In genomic region chr22:23533328-23533762, GRCh38 we compare ENCODE assay signal across 1 cellular context.
TF ChIP-seq lines count a peak whose summit lies in the region.

No MANE protein-coding gene starts in this region.

TF ChIP-seq in K562, 482 proteins besides CTCF, POLR2A, EP300 and RAD21 (continued from another document and continues in another):
- TF ChIP-seq PCBP2 (IDR thresholded peaks at IDR 0.05; ENCODE audit: low read depth, low read length, poor library complexity, severe bottlenecking) (no peak), SOX6 (IDR thresholded peaks at IDR 0.05) (peak; percentile 32; the same call in 1 of the 2 replicates), NEUROD1 (IDR thresholded peaks at IDR 0.05; ENCODE audit: borderline replicate concordance, low read depth, low read length, partially characterized antibody) (no peak), SETDB1 (IDR thresholded peaks at IDR 0.05; ENCODE audit: low read length) (no peak), MAFG (tag; conservative IDR thresholded peaks at IDR 0.05) (no peak; the same call in 1 of the 2 replicates), ELK1 (CRISPR knock-in tag; IDR thresholded peaks at IDR 0.05) (no peak), NCOR1 (IDR thresholded peaks at IDR 0.05) (no peak), ZNF707 (CRISPR knock-in tag; conservative IDR thresholded peaks at IDR 0.05) (no peak), ZNF23 (CRISPR knock-in tag; IDR thresholded peaks at IDR 0.05) (no peak), ZNF507 (tag; conservative IDR thresholded peaks at IDR 0.05) (no peak), GABPA (tag; conservative IDR thresholded peaks at IDR 0.05; ENCODE audit: low read depth) (no peak), OTX1 (CRISPR knock-in tag; IDR thresholded peaks at IDR 0.05) (no peak), ARID1B (IDR thresholded peaks at IDR 0.05) (peak; percentile 27; the same call in 1 of the 2 replicates), SIN3B (IDR thresholded peaks at IDR 0.05; ENCODE audit: low read depth) (no peak), ZBTB8A (IDR thresholded peaks at IDR 0.05; ENCODE audit: partially characterized antibody) (no peak), ZNF143 (CRISPR knock-in tag; IDR thresholded peaks at IDR 0.05) (no peak), WHSC1 (IDR thresholded peaks at IDR 0.05; ENCODE audit: low read length) (no peak), BMI1 (IDR thresholded peaks at IDR 0.05; ENCODE audit: low read length) (no peak), KLF1 (tag; IDR thresholded peaks at IDR 0.05) (no peak), PYGO2 (tag; IDR thresholded peaks at IDR 0.05) (0 out of 2 replicates have a peak, but pooled peaks have one; percentile 9), PHF20 (IDR thresholded peaks at IDR 0.05; ENCODE audit: partially characterized antibody) (no peak), MAZ (CRISPR knock-in tag; conservative IDR thresholded peaks at IDR 0.05 in 1 of 2, IDR thresholded peaks at IDR 0.05 in 1 of 2) (no peak), ZNF57 (CRISPR knock-in tag; IDR thresholded peaks at IDR 0.05) (no peak), SREBF1 (IDR thresholded peaks at IDR 0.05; ENCODE audit: borderline replicate concordance, low read depth, low read length) (no peak), NR4A1 (CRISPR knock-in tag; IDR thresholded peaks at IDR 0.05) (no peak), NR4A1 (tag; IDR thresholded peaks at IDR 0.05) (peak; percentile 91), ELF4 (CRISPR knock-in tag; IDR thresholded peaks at IDR 0.05) (no peak), TRIM24 (IDR thresholded peaks at IDR 0.05) (no peak), ZNF253 (CRISPR knock-in tag; conservative IDR thresholded peaks at IDR 0.05) (no peak), RBM22 (IDR thresholded peaks at IDR 0.05; ENCODE audit: low read depth, low read length, poor library complexity, severe bottlenecking) (no peak), GTF2A2 (tag; IDR thresholded peaks at IDR 0.05) (no peak), SAFB (IDR thresholded peaks at IDR 0.05; ENCODE audit: borderline replicate concordance, low read depth, low read length) (no peak), EHMT2 (IDR thresholded peaks at IDR 0.05) (no peak), ZZZ3 (IDR thresholded peaks at IDR 0.05) (no peak), ZNF408 (CRISPR knock-in tag; IDR thresholded peaks at IDR 0.05; ENCODE audit: low read depth) (no peak), PPARD (CRISPR knock-in tag; IDR thresholded peaks at IDR 0.05) (no peak), ZNF561 (CRISPR knock-in tag; conservative IDR thresholded peaks at IDR 0.05) (no peak), HMG20A (CRISPR knock-in tag; conservative IDR thresholded peaks at IDR 0.05) (no peak), ZNF263 (CRISPR knock-in tag; IDR thresholded peaks at IDR 0.05; ENCODE audit: borderline replicate concordance) (peak; percentile 93), ZFX (CRISPR knock-in tag; IDR thresholded peaks at IDR 0.05) (peak; percentile 45)
- TF ChIP-seq, protein P1, sequence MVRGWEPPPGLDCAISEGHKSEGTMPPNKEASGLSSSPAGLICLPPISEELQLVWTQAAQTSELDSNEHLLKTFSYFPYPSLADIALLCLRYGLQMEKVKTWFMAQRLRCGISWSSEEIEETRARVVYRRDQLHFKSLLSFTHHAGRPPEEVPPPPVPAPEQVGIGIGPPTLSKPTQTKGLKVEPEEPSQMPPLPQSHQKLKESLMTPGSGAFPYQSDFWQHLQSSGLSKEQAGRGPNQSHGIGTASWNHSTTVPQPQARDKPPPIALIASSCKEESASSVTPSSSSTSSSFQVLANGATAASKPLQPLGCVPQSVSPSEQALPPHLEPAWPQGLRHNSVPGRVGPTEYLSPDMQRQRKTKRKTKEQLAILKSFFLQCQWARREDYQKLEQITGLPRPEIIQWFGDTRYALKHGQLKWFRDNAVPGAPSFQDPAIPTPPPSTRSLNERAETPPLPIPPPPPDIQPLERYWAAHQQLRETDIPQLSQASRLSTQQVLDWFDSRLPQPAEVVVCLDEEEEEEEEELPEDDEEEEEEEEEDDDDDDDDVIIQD (CRISPR knock-in tag; IDR thresholded peaks at IDR 0.05): no peak
- TF ChIP-seq, protein P2, sequence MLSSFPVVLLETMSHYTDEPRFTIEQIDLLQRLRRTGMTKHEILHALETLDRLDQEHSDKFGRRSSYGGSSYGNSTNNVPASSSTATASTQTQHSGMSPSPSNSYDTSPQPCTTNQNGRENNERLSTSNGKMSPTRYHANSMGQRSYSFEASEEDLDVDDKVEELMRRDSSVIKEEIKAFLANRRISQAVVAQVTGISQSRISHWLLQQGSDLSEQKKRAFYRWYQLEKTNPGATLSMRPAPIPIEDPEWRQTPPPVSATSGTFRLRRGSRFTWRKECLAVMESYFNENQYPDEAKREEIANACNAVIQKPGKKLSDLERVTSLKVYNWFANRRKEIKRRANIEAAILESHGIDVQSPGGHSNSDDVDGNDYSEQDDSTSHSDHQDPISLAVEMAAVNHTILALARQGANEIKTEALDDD (IDR thresholded peaks at IDR 0.05): no peak
- TF ChIP-seq, protein P3, sequence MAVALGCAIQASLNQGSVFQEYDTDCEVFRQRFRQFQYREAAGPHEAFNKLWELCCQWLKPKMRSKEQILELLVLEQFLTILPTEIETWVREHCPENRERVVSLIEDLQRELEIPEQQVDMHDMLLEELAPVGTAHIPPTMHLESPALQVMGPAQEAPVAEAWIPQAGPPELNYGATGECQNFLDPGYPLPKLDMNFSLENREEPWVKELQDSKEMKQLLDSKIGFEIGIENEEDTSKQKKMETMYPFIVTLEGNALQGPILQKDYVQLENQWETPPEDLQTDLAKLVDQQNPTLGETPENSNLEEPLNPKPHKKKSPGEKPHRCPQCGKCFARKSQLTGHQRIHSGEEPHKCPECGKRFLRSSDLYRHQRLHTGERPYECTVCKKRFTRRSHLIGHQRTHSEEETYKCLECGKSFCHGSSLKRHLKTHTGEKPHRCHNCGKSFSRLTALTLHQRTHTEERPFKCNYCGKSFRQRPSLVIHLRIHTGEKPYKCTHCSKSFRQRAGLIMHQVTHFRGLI (CRISPR knock-in tag; IDR thresholded peaks at IDR 0.05): no peak
- TF ChIP-seq, protein P4, sequence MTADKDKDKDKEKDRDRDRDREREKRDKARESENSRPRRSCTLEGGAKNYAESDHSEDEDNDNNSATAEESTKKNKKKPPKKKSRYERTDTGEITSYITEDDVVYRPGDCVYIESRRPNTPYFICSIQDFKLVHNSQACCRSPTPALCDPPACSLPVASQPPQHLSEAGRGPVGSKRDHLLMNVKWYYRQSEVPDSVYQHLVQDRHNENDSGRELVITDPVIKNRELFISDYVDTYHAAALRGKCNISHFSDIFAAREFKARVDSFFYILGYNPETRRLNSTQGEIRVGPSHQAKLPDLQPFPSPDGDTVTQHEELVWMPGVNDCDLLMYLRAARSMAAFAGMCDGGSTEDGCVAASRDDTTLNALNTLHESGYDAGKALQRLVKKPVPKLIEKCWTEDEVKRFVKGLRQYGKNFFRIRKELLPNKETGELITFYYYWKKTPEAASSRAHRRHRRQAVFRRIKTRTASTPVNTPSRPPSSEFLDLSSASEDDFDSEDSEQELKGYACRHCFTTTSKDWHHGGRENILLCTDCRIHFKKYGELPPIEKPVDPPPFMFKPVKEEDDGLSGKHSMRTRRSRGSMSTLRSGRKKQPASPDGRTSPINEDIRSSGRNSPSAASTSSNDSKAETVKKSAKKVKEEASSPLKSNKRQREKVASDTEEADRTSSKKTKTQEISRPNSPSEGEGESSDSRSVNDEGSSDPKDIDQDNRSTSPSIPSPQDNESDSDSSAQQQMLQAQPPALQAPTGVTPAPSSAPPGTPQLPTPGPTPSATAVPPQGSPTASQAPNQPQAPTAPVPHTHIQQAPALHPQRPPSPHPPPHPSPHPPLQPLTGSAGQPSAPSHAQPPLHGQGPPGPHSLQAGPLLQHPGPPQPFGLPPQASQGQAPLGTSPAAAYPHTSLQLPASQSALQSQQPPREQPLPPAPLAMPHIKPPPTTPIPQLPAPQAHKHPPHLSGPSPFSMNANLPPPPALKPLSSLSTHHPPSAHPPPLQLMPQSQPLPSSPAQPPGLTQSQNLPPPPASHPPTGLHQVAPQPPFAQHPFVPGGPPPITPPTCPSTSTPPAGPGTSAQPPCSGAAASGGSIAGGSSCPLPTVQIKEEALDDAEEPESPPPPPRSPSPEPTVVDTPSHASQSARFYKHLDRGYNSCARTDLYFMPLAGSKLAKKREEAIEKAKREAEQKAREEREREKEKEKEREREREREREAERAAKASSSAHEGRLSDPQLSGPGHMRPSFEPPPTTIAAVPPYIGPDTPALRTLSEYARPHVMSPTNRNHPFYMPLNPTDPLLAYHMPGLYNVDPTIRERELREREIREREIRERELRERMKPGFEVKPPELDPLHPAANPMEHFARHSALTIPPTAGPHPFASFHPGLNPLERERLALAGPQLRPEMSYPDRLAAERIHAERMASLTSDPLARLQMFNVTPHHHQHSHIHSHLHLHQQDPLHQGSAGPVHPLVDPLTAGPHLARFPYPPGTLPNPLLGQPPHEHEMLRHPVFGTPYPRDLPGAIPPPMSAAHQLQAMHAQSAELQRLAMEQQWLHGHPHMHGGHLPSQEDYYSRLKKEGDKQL (CRISPR knock-in tag; IDR thresholded peaks at IDR 0.05; ENCODE audit: borderline replicate concordance): no peak
- TF ChIP-seq, protein P5, sequence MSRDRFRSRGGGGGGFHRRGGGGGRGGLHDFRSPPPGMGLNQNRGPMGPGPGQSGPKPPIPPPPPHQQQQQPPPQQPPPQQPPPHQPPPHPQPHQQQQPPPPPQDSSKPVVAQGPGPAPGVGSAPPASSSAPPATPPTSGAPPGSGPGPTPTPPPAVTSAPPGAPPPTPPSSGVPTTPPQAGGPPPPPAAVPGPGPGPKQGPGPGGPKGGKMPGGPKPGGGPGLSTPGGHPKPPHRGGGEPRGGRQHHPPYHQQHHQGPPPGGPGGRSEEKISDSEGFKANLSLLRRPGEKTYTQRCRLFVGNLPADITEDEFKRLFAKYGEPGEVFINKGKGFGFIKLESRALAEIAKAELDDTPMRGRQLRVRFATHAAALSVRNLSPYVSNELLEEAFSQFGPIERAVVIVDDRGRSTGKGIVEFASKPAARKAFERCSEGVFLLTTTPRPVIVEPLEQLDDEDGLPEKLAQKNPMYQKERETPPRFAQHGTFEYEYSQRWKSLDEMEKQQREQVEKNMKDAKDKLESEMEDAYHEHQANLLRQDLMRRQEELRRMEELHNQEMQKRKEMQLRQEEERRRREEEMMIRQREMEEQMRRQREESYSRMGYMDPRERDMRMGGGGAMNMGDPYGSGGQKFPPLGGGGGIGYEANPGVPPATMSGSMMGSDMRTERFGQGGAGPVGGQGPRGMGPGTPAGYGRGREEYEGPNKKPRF (IDR thresholded peaks at IDR 0.05; ENCODE audit: low read depth, low read length): no peak
- TF ChIP-seq, protein P6, sequence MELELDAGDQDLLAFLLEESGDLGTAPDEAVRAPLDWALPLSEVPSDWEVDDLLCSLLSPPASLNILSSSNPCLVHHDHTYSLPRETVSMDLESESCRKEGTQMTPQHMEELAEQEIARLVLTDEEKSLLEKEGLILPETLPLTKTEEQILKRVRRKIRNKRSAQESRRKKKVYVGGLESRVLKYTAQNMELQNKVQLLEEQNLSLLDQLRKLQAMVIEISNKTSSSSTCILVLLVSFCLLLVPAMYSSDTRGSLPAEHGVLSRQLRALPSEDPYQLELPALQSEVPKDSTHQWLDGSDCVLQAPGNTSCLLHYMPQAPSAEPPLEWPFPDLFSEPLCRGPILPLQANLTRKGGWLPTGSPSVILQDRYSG (tag; conservative IDR thresholded peaks at IDR 0.05; ENCODE audit: low read depth): no peak
- TF ChIP-seq, protein P7, sequence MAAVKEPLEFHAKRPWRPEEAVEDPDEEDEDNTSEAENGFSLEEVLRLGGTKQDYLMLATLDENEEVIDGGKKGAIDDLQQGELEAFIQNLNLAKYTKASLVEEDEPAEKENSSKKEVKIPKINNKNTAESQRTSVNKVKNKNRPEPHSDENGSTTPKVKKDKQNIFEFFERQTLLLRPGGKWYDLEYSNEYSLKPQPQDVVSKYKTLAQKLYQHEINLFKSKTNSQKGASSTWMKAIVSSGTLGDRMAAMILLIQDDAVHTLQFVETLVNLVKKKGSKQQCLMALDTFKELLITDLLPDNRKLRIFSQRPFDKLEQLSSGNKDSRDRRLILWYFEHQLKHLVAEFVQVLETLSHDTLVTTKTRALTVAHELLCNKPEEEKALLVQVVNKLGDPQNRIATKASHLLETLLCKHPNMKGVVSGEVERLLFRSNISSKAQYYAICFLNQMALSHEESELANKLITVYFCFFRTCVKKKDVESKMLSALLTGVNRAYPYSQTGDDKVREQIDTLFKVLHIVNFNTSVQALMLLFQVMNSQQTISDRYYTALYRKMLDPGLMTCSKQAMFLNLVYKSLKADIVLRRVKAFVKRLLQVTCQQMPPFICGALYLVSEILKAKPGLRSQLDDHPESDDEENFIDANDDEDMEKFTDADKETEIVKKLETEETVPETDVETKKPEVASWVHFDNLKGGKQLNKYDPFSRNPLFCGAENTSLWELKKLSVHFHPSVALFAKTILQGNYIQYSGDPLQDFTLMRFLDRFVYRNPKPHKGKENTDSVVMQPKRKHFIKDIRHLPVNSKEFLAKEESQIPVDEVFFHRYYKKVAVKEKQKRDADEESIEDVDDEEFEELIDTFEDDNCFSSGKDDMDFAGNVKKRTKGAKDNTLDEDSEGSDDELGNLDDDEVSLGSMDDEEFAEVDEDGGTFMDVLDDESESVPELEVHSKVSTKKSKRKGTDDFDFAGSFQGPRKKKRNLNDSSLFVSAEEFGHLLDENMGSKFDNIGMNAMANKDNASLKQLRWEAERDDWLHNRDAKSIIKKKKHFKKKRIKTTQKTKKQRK (IDR thresholded peaks at IDR 0.05; ENCODE audit: borderline replicate concordance, low read depth, low read length): no peak
- TF ChIP-seq, protein P8, sequence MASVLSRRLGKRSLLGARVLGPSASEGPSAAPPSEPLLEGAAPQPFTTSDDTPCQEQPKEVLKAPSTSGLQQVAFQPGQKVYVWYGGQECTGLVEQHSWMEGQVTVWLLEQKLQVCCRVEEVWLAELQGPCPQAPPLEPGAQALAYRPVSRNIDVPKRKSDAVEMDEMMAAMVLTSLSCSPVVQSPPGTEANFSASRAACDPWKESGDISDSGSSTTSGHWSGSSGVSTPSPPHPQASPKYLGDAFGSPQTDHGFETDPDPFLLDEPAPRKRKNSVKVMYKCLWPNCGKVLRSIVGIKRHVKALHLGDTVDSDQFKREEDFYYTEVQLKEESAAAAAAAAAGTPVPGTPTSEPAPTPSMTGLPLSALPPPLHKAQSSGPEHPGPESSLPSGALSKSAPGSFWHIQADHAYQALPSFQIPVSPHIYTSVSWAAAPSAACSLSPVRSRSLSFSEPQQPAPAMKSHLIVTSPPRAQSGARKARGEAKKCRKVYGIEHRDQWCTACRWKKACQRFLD (CRISPR knock-in tag; IDR thresholded peaks at IDR 0.05): peak; percentile 82
